Comparison of ENCODE assay signal across 14 cellular contexts in genomic region chr6:145898376-145898775, GRCh38.
DNase-seq lines count a peak whose midpoint lies in the region; ATAC-seq and TF ChIP-seq lines count a peak whose summit lies in the region.
"Had no signal": no experiment of that assay in that cellular context is flagged by ENCODE, and none has a peak within 500 bp of the region (broad histone marks: within the 10 kb centered on the region; RNA-seq: fewer than 3 reads in every experiment).

No MANE protein-coding gene starts in this region.

- intact Hi-C loops in PC-3 (cut with micrococcal nuclease), result no loop called here

- H3K79me2 ChIP-seq in PC-3 (ENCODE audit: low read length), result no peaks in the 10 kb centered on the region

- H3K9ac ChIP-seq in PC-3 (ENCODE audit: low read length), result no peak overlapping the region
- H3K9ac ChIP-seq: BLaER1 had no signal

- H3K4me1 ChIP-seq in PC-3 (ENCODE audit: insufficient read depth, low read length) (peaks cover 10% of the 10 kb centered on the region; the same call in 1 of the 2 replicates), foreskin keratinocyte (no peaks in the 10 kb centered on the region)
- H3K4me1 ChIP-seq: BLaER1, prostate gland had no signal

- peak; percentile 71 for DNase-seq in ELR (ENCODE audit: low read depth)
- peak; percentile 46 for DNase-seq in KBM-7
- DNase-seq in PC-3, result peak; percentile 83
- peak; percentile 29 to 70 for DNase-seq in foreskin keratinocyte
- no peak for DNase-seq in GM10266 (ENCODE audit: extremely low spot score)
- no peak for DNase-seq in UCSD-AML1 (lab: John Stamatoyannopoulos, UW; ENCODE audit: unreplicated experiment)
- DNase-seq: DND-41, naive B cell, NCI-H2081 treated with DMSO at 0.1 percent for 48 hours, T-cell had no signal

- H3K4me3 ChIP-seq in PC-3 (ENCODE audit: low read length), result no peak overlapping the region
- H3K4me3 ChIP-seq: BLaER1, cardiac muscle cell, prostate gland had no signal

- H3K4me2 ChIP-seq in PC-3 (ENCODE audit: low read length), result 0 out of 2 replicates have a peak overlapping the region, but pooled peaks have one; percentile 10
- H3K4me2 ChIP-seq: BLaER1 had no signal

- H3K27ac ChIP-seq in PC-3 (ENCODE audit: low read length) (no peak overlapping the region), foreskin keratinocyte (no peak overlapping the region)
- H3K27ac ChIP-seq: BLaER1, cardiac muscle cell, prostate gland had no signal

- in situ Hi-C loops in KBM-7 (cut with MboI; ENCODE audit: low pct_unique_long_range_greater_than_20kb, low sequenced_read_pairs), result no loop called here

- no peaks in the 10 kb centered on the region for H4K20me1 ChIP-seq in PC-3 (ENCODE audit: low read length)
- H4K20me1 ChIP-seq: BLaER1 had no signal

- H3K27me3 ChIP-seq in PC-3 (ENCODE audit: low read length), result no peaks in the 10 kb centered on the region
- no peaks in the 10 kb centered on the region for H3K27me3 ChIP-seq in foreskin keratinocyte
- H3K27me3 ChIP-seq: BLaER1, cardiac muscle cell had no signal

- no peak overlapping the region for H2AFZ ChIP-seq in PC-3 (ENCODE audit: low read length)

- POLR2A ChIA-PET in PC-3 (lab: Charles Lee; ENCODE audit: unreplicated experiment), result no interaction called here

- no TSS peak for BruUV-seq in PC-3 (replicated peaks; lab: Mats Ljungman, UMichigan)

- TF ChIP-seq CTCF in PC-3 (conservative IDR thresholded peaks at IDR 0.05; ENCODE audit: low read depth, low read length), result no peak
- no peak for TF ChIP-seq CTCF in foreskin keratinocyte (conservative IDR thresholded peaks at IDR 0.05)
- TF ChIP-seq CTCF in GM10266 (IDR thresholded peaks at IDR 0.05; ENCODE audit: control insufficient read depth, insufficient read depth, low read depth, missing control alignments), result no peak

- ATAC-seq in PC-3 (peak; percentile 92), foreskin keratinocyte (peak; percentile 98), HG03520 (IDR thresholded peaks at IDR 0.05; ENCODE audit: unreplicated experiment) (no peak)
- ATAC-seq: T-cell had no signal

- no peaks in the 10 kb centered on the region for H3K36me3 ChIP-seq in PC-3 (ENCODE audit: low read depth, low read length)
- H3K36me3 ChIP-seq: prostate gland had no signal

- CTCF ChIA-PET in PC-3 (lab: Charles Lee), result no interaction called here

- H3F3A ChIP-seq in PC-3 (ENCODE audit: low read length, unreplicated experiment), result no peaks in the 10 kb centered on the region

- H3K9me3 ChIP-seq in PC-3 (ENCODE audit: low read length), result no peaks in the 10 kb centered on the region
- H3K9me3 ChIP-seq: prostate gland had no signal

- H3K9me2 ChIP-seq in PC-3 (replicated peaks; ENCODE audit: low read length), result no peaks in the 10 kb centered on the region

Comparison
In these comparisons a context has a peak if more than half of its experiments do, and no peak if none do; other contexts are left out.
1. DNase-seq: peak in ELR (single experiment), KBM-7 (single experiment), PC-3 (single experiment) and foreskin keratinocyte (2 of 2); none in GM10266 (single experiment) and UCSD-AML1 (single experiment).